In the genomic region with DNA sequence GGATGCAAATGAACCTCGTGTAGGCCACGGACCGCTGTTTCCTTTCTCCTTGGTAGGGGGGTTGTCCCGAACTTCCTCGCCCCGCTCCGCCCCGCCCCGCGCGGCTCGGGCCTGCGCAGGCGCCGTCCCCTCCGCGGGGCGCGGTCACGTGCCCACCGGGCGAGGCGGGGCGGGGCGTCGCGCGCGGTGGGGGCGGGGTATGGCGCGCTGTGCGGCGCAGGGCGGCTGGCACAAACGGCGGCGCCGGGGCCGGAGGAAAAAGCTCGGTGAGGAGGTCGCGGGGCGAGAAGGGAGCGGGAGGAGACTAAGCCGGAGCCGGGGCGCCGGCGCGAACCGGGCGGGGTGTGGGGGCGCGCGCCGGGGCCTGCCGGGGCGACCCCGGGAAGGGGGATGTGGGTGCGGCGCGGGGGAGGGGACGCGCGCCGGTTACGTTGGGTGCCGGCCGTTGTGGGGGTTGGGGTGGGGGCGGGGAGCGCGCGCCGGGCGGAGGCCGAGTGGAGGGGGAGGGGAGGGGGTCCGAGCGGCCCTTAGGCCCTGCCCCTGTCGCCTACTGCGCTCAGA, we compare ENCODE assay signal across 1 cellular context.
TF ChIP-seq lines count a peak whose summit lies in the region.

Gene EGLN2, plus strand, starts transcription at position 195 of the 561 bp plus-strand sequence. CDS start 1,382 bp downstream, outside the sequence.

TF ChIP-seq in K562, 482 proteins besides CTCF, POLR2A, EP300 and RAD21 (continued from another document and continues in another):
- TF ChIP-seq, protein P1, sequence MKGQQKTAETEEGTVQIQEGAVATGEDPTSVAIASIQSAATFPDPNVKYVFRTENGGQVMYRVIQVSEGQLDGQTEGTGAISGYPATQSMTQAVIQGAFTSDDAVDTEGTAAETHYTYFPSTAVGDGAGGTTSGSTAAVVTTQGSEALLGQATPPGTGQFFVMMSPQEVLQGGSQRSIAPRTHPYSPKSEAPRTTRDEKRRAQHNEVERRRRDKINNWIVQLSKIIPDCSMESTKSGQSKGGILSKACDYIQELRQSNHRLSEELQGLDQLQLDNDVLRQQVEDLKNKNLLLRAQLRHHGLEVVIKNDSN (CRISPR knock-in tag; IDR thresholded peaks at IDR 0.05), result peak; percentile 68
- TF ChIP-seq ZFP30 (CRISPR knock-in tag; IDR thresholded peaks at IDR 0.05; ENCODE audit: borderline replicate concordance), result no peak
- no peak for TF ChIP-seq SAFB (IDR thresholded peaks at IDR 0.05; ENCODE audit: borderline replicate concordance, low read depth, low read length)
- peak in 1 of 2 experiments; percentile 97; a peak in 2 of 4 replicates for TF ChIP-seq ZNF639 (CRISPR knock-in tag; conservative IDR thresholded peaks at IDR 0.05 in 1 of 2, IDR thresholded peaks at IDR 0.05 in 1 of 2)
- no peak for TF ChIP-seq NCOA4 (IDR thresholded peaks at IDR 0.05; ENCODE audit: partially characterized antibody)
- TF ChIP-seq RBFOX2 (IDR thresholded peaks at IDR 0.05; ENCODE audit: low read depth, low read length), result peak; percentile 62
- TF ChIP-seq ZNF3 (CRISPR knock-in tag; IDR thresholded peaks at IDR 0.05), result no peak
- peak; percentile 40; the same call in 1 of the 2 replicates for TF ChIP-seq POLR2AphosphoS5 (IDR thresholded peaks at IDR 0.05; ENCODE audit: control insufficient read depth, insufficient read depth, low read depth, low read length)
- no peak for TF ChIP-seq ZEB2 (IDR thresholded peaks at IDR 0.05)
- TF ChIP-seq CCNT2 (IDR thresholded peaks at IDR 0.05; ENCODE audit: borderline replicate concordance, extremely low read depth, insufficient read length, low read depth, low read length), result peak; percentile 85
- peak; percentile 89 for TF ChIP-seq BHLHE40 (IDR thresholded peaks at IDR 0.05; ENCODE audit: low read length)
- no peak for TF ChIP-seq ZBTB33 (CRISPR knock-in tag; IDR thresholded peaks at IDR 0.05)
- TF ChIP-seq HMGN3 (IDR thresholded peaks at IDR 0.05; ENCODE audit: borderline replicate concordance, extremely low read depth, insufficient read length, low read depth, low read length), result peak; percentile 24
- TF ChIP-seq ZNF699 (CRISPR knock-in tag; IDR thresholded peaks at IDR 0.05; ENCODE audit: insufficient replicate concordance), result no peak
- peak; percentile 44; the same call in 1 of the 2 replicates for TF ChIP-seq PHF8 (IDR thresholded peaks at IDR 0.05; ENCODE audit: borderline replicate concordance, low read length)
- peak; percentile 69; the same call in 1 of the 2 replicates for TF ChIP-seq RB1 (IDR thresholded peaks at IDR 0.05; ENCODE audit: low read depth)
- TF ChIP-seq, protein P2, sequence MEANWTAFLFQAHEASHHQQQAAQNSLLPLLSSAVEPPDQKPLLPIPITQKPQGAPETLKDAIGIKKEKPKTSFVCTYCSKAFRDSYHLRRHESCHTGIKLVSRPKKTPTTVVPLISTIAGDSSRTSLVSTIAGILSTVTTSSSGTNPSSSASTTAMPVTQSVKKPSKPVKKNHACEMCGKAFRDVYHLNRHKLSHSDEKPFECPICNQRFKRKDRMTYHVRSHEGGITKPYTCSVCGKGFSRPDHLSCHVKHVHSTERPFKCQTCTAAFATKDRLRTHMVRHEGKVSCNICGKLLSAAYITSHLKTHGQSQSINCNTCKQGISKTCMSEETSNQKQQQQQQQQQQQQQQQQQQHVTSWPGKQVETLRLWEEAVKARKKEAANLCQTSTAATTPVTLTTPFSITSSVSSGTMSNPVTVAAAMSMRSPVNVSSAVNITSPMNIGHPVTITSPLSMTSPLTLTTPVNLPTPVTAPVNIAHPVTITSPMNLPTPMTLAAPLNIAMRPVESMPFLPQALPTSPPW (CRISPR knock-in tag; IDR thresholded peaks at IDR 0.05), result peak; percentile 97
- TF ChIP-seq, protein P3, sequence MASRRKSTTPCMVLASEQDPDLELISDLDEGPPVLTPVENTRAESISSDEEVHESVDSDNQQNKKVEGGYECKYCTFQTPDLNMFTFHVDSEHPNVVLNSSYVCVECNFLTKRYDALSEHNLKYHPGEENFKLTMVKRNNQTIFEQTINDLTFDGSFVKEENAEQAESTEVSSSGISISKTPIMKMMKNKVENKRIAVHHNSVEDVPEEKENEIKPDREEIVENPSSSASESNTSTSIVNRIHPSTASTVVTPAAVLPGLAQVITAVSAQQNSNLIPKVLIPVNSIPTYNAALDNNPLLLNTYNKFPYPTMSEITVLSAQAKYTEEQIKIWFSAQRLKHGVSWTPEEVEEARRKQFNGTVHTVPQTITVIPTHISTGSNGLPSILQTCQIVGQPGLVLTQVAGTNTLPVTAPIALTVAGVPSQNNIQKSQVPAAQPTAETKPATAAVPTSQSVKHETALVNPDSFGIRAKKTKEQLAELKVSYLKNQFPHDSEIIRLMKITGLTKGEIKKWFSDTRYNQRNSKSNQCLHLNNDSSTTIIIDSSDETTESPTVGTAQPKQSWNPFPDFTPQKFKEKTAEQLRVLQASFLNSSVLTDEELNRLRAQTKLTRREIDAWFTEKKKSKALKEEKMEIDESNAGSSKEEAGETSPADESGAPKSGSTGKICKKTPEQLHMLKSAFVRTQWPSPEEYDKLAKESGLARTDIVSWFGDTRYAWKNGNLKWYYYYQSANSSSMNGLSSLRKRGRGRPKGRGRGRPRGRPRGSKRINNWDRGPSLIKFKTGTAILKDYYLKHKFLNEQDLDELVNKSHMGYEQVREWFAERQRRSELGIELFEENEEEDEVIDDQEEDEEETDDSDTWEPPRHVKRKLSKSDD (conservative IDR thresholded peaks at IDR 0.05; ENCODE audit: low read length), result no peak
- no peak for TF ChIP-seq POLR2B (IDR thresholded peaks at IDR 0.05; ENCODE audit: low read depth, partially characterized antibody)
- peak; percentile 38 for TF ChIP-seq PRPF4 (IDR thresholded peaks at IDR 0.05; ENCODE audit: insufficient read depth, low read depth, low read length, poor library complexity, severe bottlenecking)
- TF ChIP-seq ZBTB7A (IDR thresholded peaks at IDR 0.05; ENCODE audit: borderline replicate concordance, control insufficient read depth, low read depth, low read length), result peak; percentile 11; the same call in 1 of the 2 replicates
- no peak for TF ChIP-seq NR2F6 (CRISPR knock-in tag; IDR thresholded peaks at IDR 0.05)
- peak in 1 of 2 experiments; percentile 36 for TF ChIP-seq E2F6 (IDR thresholded peaks at IDR 0.05; ENCODE audit: borderline replicate concordance in 1 of 2, extremely low read depth in 1 of 2, insufficient read depth in 1 of 2, insufficient read length in 1 of 2, low read depth in 1 of 2, low read length in 1 of 2, poor library complexity in 1 of 2, severe bottlenecking in 1 of 2)
- TF ChIP-seq MAX (CRISPR knock-in tag; IDR thresholded peaks at IDR 0.05), result peak; percentile 63; the same call in 1 of the 2 replicates
- 0 out of 2 replicates have a peak, but pooled peaks have one; percentile 19 for TF ChIP-seq ETS1 (conservative IDR thresholded peaks at IDR 0.05; ENCODE audit: control insufficient read depth, low read depth, low read length)
- peak; percentile 42 for TF ChIP-seq TAF1 (IDR thresholded peaks at IDR 0.05; ENCODE audit: control insufficient read depth, extremely low read depth, insufficient read depth, low read length, severe bottlenecking)
- TF ChIP-seq, protein P4, sequence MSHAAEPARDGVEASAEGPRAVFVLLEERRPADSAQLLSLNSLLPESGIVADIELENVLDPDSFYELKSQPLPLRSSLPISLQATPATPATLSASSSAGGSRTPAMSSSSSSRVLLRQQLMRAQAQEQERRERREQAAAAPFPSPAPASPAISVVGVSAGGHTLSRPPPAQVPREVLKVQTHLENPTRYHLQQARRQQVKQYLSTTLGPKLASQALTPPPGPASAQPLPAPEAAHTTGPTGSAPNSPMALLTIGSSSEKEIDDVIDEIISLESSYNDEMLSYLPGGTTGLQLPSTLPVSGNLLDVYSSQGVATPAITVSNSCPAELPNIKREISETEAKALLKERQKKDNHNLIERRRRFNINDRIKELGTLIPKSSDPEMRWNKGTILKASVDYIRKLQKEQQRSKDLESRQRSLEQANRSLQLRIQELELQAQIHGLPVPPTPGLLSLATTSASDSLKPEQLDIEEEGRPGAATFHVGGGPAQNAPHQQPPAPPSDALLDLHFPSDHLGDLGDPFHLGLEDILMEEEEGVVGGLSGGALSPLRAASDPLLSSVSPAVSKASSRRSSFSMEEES (CRISPR knock-in tag; IDR thresholded peaks at IDR 0.05), result peak; percentile 52; the same call in 1 of the 2 replicates
- peak; percentile 66 for TF ChIP-seq MYC (IDR thresholded peaks at IDR 0.05; ENCODE audit: low read depth, low read length)
- no peak for TF ChIP-seq MYC (CRISPR knock-in tag; IDR thresholded peaks at IDR 0.05; ENCODE audit: borderline replicate concordance, low read depth)
- TF ChIP-seq YY1 (IDR thresholded peaks at IDR 0.05; ENCODE audit: borderline replicate concordance in 1 of 3, control insufficient read depth in 1 of 3, extremely low read depth in 1 of 3, insufficient read depth in 3 of 3, insufficient read length in 1 of 3, insufficient replicate concordance in 2 of 3, low read depth in 1 of 3, low read length in 2 of 3), result peak in 2 of 3 experiments; percentile 39 to 47
- peak; percentile 34; the same call in 1 of the 2 replicates for TF ChIP-seq GABPA (tag; conservative IDR thresholded peaks at IDR 0.05; ENCODE audit: low read depth)
- peak; percentile 58 for TF ChIP-seq USF2 (CRISPR knock-in tag; IDR thresholded peaks at IDR 0.05)
- peak; percentile 46; the same call in 1 of the 2 replicates for TF ChIP-seq ARID4B (CRISPR knock-in tag; IDR thresholded peaks at IDR 0.05)
